ENCODE assay signal across 1 cellular context in genomic region chr2:25388491-25388890, GRCh38.
TF ChIP-seq lines count a peak whose summit lies in the region.

No MANE protein-coding gene starts in this region.

TF ChIP-seq in SK-N-SH, 30 proteins besides CTCF, POLR2A, EP300 and RAD21 (continued from another document):
- TF ChIP-seq ZBTB33 (IDR thresholded peaks at IDR 0.05; ENCODE audit: borderline replicate concordance, low read depth), result no peak
- no peak for TF ChIP-seq USF1 (IDR thresholded peaks at IDR 0.05; ENCODE audit: borderline replicate concordance, low read depth)
- no peak for TF ChIP-seq TAF1 (IDR thresholded peaks at IDR 0.05; ENCODE audit: borderline replicate concordance, low read depth, low read length)
- no peak for TF ChIP-seq SIN3A (IDR thresholded peaks at IDR 0.05; ENCODE audit: borderline replicate concordance, low read depth, low read length)
- TF ChIP-seq IRF3 (IDR thresholded peaks at IDR 0.05; ENCODE audit: low read depth, low read length), result no peak
- no peak for TF ChIP-seq YY1 (IDR thresholded peaks at IDR 0.05; ENCODE audit: low read depth)
- no peak for TF ChIP-seq GABPA (IDR thresholded peaks at IDR 0.05; ENCODE audit: low read depth)
- no peak for TF ChIP-seq GATA2 (CRISPR knock-in tag; IDR thresholded peaks at IDR 0.05)
- TF ChIP-seq FOXM1 (IDR thresholded peaks at IDR 0.05; ENCODE audit: low read depth), result no peak
- no peak for TF ChIP-seq NFIC (IDR thresholded peaks at IDR 0.05; ENCODE audit: borderline replicate concordance)
- TF ChIP-seq CHD2 (IDR thresholded peaks at IDR 0.05; ENCODE audit: low read length, partially characterized antibody), result no peak
- no peak for TF ChIP-seq RFX5 (IDR thresholded peaks at IDR 0.05; ENCODE audit: low read length)
- TF ChIP-seq MXI1 (IDR thresholded peaks at IDR 0.05; ENCODE audit: low read depth, low read length), result no peak
- no peak for TF ChIP-seq EZH2phosphoT487 (IDR thresholded peaks at IDR 0.05; ENCODE audit: borderline replicate concordance, low read depth)
- no peak for TF ChIP-seq TCF12 (IDR thresholded peaks at IDR 0.05)
